In genomic region chr6:65259080-65259479, GRCh38 we compare ENCODE assay signal across 12 cellular contexts.
DNase-seq lines count a peak whose midpoint lies in the region; FAIRE-seq and TF ChIP-seq lines count a peak whose summit lies in the region.
"Had no signal": no experiment of that assay in that cellular context is flagged by ENCODE, and none has a peak within 500 bp of the region (broad histone marks: within the 10 kb centered on the region; RNA-seq: fewer than 3 reads in every experiment).

No MANE protein-coding gene starts in this region.

- FAIRE-seq in urothelium cell line (lab: Jason Lieb, UNC): no peak

- intact Hi-C loops in MCF 10A (cut with micrococcal nuclease): no loop called here
- intact Hi-C loops in mammary epithelial cell (cut with micrococcal nuclease): no loop called here

- H3K36me3 ChIP-seq in mammary epithelial cell (ENCODE audit: insufficient read depth, low read length) (no peaks in the 10 kb centered on the region), tibial nerve (no peaks in the 10 kb centered on the region)
- H3K36me3 ChIP-seq: sigmoid colon had no signal

- POLR2A ChIA-PET in MCF 10A (lab: Yijun Ruan, JAX): no interaction called here

- H3K9me3 ChIP-seq in mammary epithelial cell (replicated peaks; ENCODE audit: insufficient read depth, low read length) (peaks cover 9% of the 10 kb centered on the region), tibial nerve (no peaks in the 10 kb centered on the region)
- H3K9me3 ChIP-seq: sigmoid colon had no signal

- H2AFZ ChIP-seq in mammary epithelial cell (ENCODE audit: low read depth, low read length): no peak overlapping the region
- H2AFZ ChIP-seq: PC-9 had no signal

- no TSS peak for BruUV-seq in MCF 10A (replicated peaks; lab: Mats Ljungman, UMichigan)
- BruUV-seq in mammary epithelial cell (replicated peaks; lab: Mats Ljungman, UMichigan): no TSS peak

- no peaks in the 10 kb centered on the region for H3K27me3 ChIP-seq in mammary epithelial cell (ENCODE audit: insufficient read depth, low read length)
- no peaks in the 10 kb centered on the region for H3K27me3 ChIP-seq in tibial nerve
- H3K27me3 ChIP-seq: sigmoid colon had no signal

- in situ Hi-C loops in mammary epithelial cell (cut with MboI; ENCODE audit: low sequenced_read_pairs in 2 of 2) (no loop called here), SK-MEL-5 (cut with HindIII; ENCODE audit: low pct_unique_long_range_greater_than_20kb, low sequenced_read_pairs) (no loop called here)

- dilution Hi-C loops in mammary epithelial cell (cut with HindIII; ENCODE audit: low sequenced_read_pairs): no loop called here

- H3K4me3 ChIP-seq in mammary epithelial cell (replicated peaks in 1 of 3; ENCODE audit: insufficient read depth in 1 of 3, low read depth in 2 of 3, low read length in 3 of 3) (no peak overlapping the region), fibroblast of pulmonary artery (replicated peaks; ENCODE audit: low read depth, low read length) (no peak overlapping the region), tibial nerve (no peak overlapping the region)
- H3K4me3 ChIP-seq: PC-9, sigmoid colon had no signal

- H3K4me1 ChIP-seq in mammary epithelial cell (ENCODE audit: insufficient read depth, low read length) (no peaks in the 10 kb centered on the region), tibial nerve (no peaks in the 10 kb centered on the region)
- H3K4me1 ChIP-seq: sigmoid colon had no signal

- TF ChIP-seq POLR2A in tibial nerve (IDR thresholded peaks at IDR 0.05): no peak

- no peak overlapping the region for H3K27ac Mint-ChIP-seq in MCF 10A (ENCODE audit: low read depth, unreplicated experiment)

- no peaks in the 10 kb centered on the region for H4K20me1 ChIP-seq in mammary epithelial cell (ENCODE audit: insufficient read depth, low read length)

- CTCF ChIA-PET in MCF 10A (lab: Yijun Ruan, JAX): no interaction called here
- CTCF ChIA-PET in mammary epithelial cell (lab: Charles Lee; ENCODE audit: low non-redundant PET): no interaction called here

- H3K4me1 Mint-ChIP-seq in MCF 10A (ENCODE audit: insufficient read depth, unreplicated experiment): peaks cover 5% of the 10 kb centered on the region

- WGBS in mammary epithelial cell (ENCODE audit: low coverage, missing lambda C conversion rate): 64% methylated on average over 1 of the region's 1 CpG
- 84 to 89% methylated on average over 1 of the region's 1 CpG for WGBS in tibial nerve, 2 donors

- peaks cover 11% of the 10 kb centered on the region for H3K9me3 Mint-ChIP-seq in MCF 10A (ENCODE audit: unreplicated experiment)

- no peaks in the 10 kb centered on the region for H3K27me3 Mint-ChIP-seq in MCF 10A (ENCODE audit: insufficient read depth, unreplicated experiment)

- H3K36me3 Mint-ChIP-seq in MCF 10A (ENCODE audit: insufficient read depth, unreplicated experiment): no peaks in the 10 kb centered on the region

- no peak for TF ChIP-seq EP300 in tibial nerve (IDR thresholded peaks at IDR 0.05)

- TF ChIP-seq CTCF in MCF 10A (IDR thresholded peaks at IDR 0.05; ENCODE audit: unreplicated experiment) (peak; percentile 23), mammary epithelial cell (conservative IDR thresholded peaks at IDR 0.05 in 1 of 2, IDR thresholded peaks at IDR 0.05 in 1 of 2; ENCODE audit: extremely low read depth in 1 of 2, insufficient read depth in 1 of 2, low read depth in 1 of 2, low read length in 2 of 2) (no peak), fibroblast of pulmonary artery (IDR thresholded peaks at IDR 0.05; ENCODE audit: low read length, missing control alignments) (peak; percentile 35), tibial nerve (IDR thresholded peaks at IDR 0.05) (no peak)

- H3K27ac ChIP-seq in mammary epithelial cell (ENCODE audit: insufficient read depth, low read depth, low read length) (no peak overlapping the region), tibial nerve (no peak overlapping the region)
- H3K27ac ChIP-seq: PC-9, sigmoid colon had no signal

- DNase-seq in MCF 10A (ENCODE audit: unreplicated experiment) (peak; percentile 52), mammary epithelial cell (no peak), SK-MEL-5 (ENCODE audit: low read depth, low spot score) (peak; percentile 33), fibroblast of pulmonary artery (ENCODE audit: low read depth) (peak; percentile 33), urothelium cell line (ENCODE audit: low spot score) (peak; percentile 9), NCI-H526 treated with DMSO at 0.1 percent for 48 hours (lab: John Stamatoyannopoulos, UW) (no peak), tibial nerve (ENCODE audit: low spot score in 2 of 2) (no peak), NCI-H82 treated with DMSO at 0.1 percent for 48 hours (lab: John Stamatoyannopoulos, UW; ENCODE audit: unreplicated experiment) (no peak)
- DNase-seq: activated CD8-positive, alpha-beta memory T cell treated with anti-CD3 and anti-CD28 coated beads, Interleukin-2, amount 50 U/mL, for 4 hours; effector CD4-positive, alpha-beta T cell; PC-9; sigmoid colon had no signal

- H3K9ac ChIP-seq in mammary epithelial cell (ENCODE audit: insufficient read depth, low read length): no peak overlapping the region

- H3K4me3 Mint-ChIP-seq in MCF 10A (ENCODE audit: unreplicated experiment): no peak overlapping the region

- H3K79me2 ChIP-seq in mammary epithelial cell (ENCODE audit: insufficient read depth, low read length): no peaks in the 10 kb centered on the region

- H3K4me2 ChIP-seq in mammary epithelial cell (ENCODE audit: insufficient read depth, low read depth, low read length): no peak overlapping the region
- H3K4me2 ChIP-seq: PC-9 had no signal

Comparison
In these comparisons a context has a peak if more than half of its experiments do, and no peak if none do; other contexts are left out.
1. DNase-seq: peak in MCF 10A (single experiment), SK-MEL-5 (single experiment), fibroblast of pulmonary artery (single experiment) and urothelium cell line (single experiment); none in mammary epithelial cell (single experiment), NCI-H526 treated with DMSO at 0.1 percent for 48 hours (single experiment), tibial nerve (0 of 2) and NCI-H82 treated with DMSO at 0.1 percent for 48 hours (single experiment).
2. CTCF ChIP-seq: peak in MCF 10A (single experiment) and fibroblast of pulmonary artery (single experiment); none in mammary epithelial cell (0 of 2) and tibial nerve (0 of 5).